8 cellular contexts compared by ENCODE assay signal in genomic region chr14:50001999-50002925, GRCh38.
DNase-seq lines count a peak whose midpoint lies in the region; ATAC-seq, FAIRE-seq and TF ChIP-seq lines count a peak whose summit lies in the region.

No MANE protein-coding gene starts in this region.

- ATAC-seq in GM19043 (IDR thresholded peaks at IDR 0.05; ENCODE audit: low read depth, unreplicated experiment) (peak; percentile 33), foreskin keratinocyte (no peak), HG03025 (IDR thresholded peaks at IDR 0.05; ENCODE audit: low FRiP score, unreplicated experiment) (no peak)

- peak overlapping the region; percentile 93 for H3K27ac ChIP-seq in foreskin keratinocyte

- no peaks in the 10 kb centered on the region for H3K27me3 ChIP-seq in foreskin keratinocyte

- peaks cover 51% of the 10 kb centered on the region for H3K4me1 ChIP-seq in foreskin keratinocyte

- TF ChIP-seq CTCF in foreskin keratinocyte (conservative IDR thresholded peaks at IDR 0.05): no peak

- DNase-seq in M059J (ENCODE audit: low read depth): peak; percentile 57
- peak; percentile 82 for DNase-seq in activated CD8-positive, alpha-beta memory T cell treated with anti-CD3 and anti-CD28 coated beads, Interleukin-2, amount 50 U/mL, for 48 hours
- no peak for DNase-seq in foreskin keratinocyte
- peak; percentile 58 to 73 for DNase-seq in stimulated activated CD4-positive, alpha-beta T cell treated with anti-CD3 and anti-CD28 coated beads, Interleukin-2, amount 100 ng/mL, for 24 hours
- no peak for DNase-seq in HK-2 (ENCODE audit: unreplicated experiment)
- DNase-seq in frontal cortex (ENCODE audit: low spot score in 2 of 2): no peak

- no peak for FAIRE-seq in frontal cortex (lab: Jason Lieb, UNC)

Comparison
In these comparisons a context has a peak if more than half of its experiments do, and no peak if none do; other contexts are left out.
1. DNase-seq: peak in M059J (single experiment), activated CD8-positive, alpha-beta memory T cell treated with anti-CD3 and anti-CD28 coated beads, Interleukin-2, amount 50 U/mL, for 48 hours (single experiment) and stimulated activated CD4-positive, alpha-beta T cell treated with anti-CD3 and anti-CD28 coated beads, Interleukin-2, amount 100 ng/mL, for 24 hours (2 of 2); none in foreskin keratinocyte (0 of 2), HK-2 (single experiment) and frontal cortex (0 of 2).